ENCODE assay signal across 4 cellular contexts in genomic region chr3:19988904-19989303, GRCh38. TPM values are rescaled to one million over a fixed set of nuclear protein-coding genes. Genes with fewer than 3 reads are reported as not detected.
"Had no signal": no experiment of that assay in that cellular context is flagged by ENCODE, and none has a peak within 500 bp of the region (broad histone marks: within the 10 kb centered on the region; RNA-seq: fewer than 3 reads in every experiment).

No MANE protein-coding gene starts in this region.

RNA-seq across cellular contexts. Expression of gene PP2D1, which starts 23.2 kb away (rescaled TPM):
- total RNA-seq: GM23248, H4, H7, HT-29 had no signal

RNA-seq across cellular contexts. Expression of gene EFHB, which starts 54.9 kb away (rescaled TPM):
- total RNA-seq: H4, HT-29 had no signal
